In genomic region chr4:185099024-185099682, GRCh38 we compare ENCODE assay signal across 22 cellular contexts.
"Had no signal": no experiment of that assay in that cellular context is flagged by ENCODE, and none has a peak within 500 bp of the region (broad histone marks: within the 10 kb centered on the region; RNA-seq: fewer than 3 reads in every experiment).

No MANE protein-coding gene starts in this region.

- H3K9me3 ChIP-seq: ascending aorta, esophagus muscularis mucosa, gastroesophageal sphincter, heart left ventricle, neutrophil, pancreas, psoas muscle, upper lobe of left lung had no signal

- H3K27me3 ChIP-seq: ascending aorta, gastroesophageal sphincter, heart left ventricle, pancreas, upper lobe of left lung had no signal

- H3K4me3 ChIP-seq: ascending aorta, esophagus muscularis mucosa, gastroesophageal sphincter, heart left ventricle, pancreas, psoas muscle, upper lobe of left lung had no signal

- H3K36me3 ChIP-seq: ascending aorta, esophagus muscularis mucosa, gastroesophageal sphincter, heart left ventricle, neutrophil, pancreas, upper lobe of left lung had no signal

- H3K27ac Mint-ChIP-seq: activated CD4-positive, alpha-beta T cell treated with anti-CD3 and anti-CD28 coated beads, Interleukin-2, amount 10 ng/mL, durations not matched to agents 24 days and 14 days; activated CD8-positive, alpha-beta memory T cell treated with anti-CD3 and anti-CD28 coated beads, Interleukin-2, amount 10 ng/mL, durations not matched to agents 7 days and 5 days; activated CD8-positive, alpha-beta T cell treated with anti-CD3 and anti-CD28 coated beads for 36 hours; activated naive CD4-positive, alpha-beta T cell treated with anti-CD3 and anti-CD28 coated beads, Interleukin-2, amount 50 U/mL, for 72 hours; mesothelial cell of epicardium; natural killer cell had no signal

- H3K4me1 ChIP-seq: ascending aorta, esophagus muscularis mucosa, gastroesophageal sphincter, psoas muscle, upper lobe of left lung had no signal

- H3K4me3 Mint-ChIP-seq: activated CD4-positive, alpha-beta T cell treated with anti-CD3 and anti-CD28 coated beads, Interleukin-2, amount 10 ng/mL, durations not matched to agents 24 days and 14 days; activated CD8-positive, alpha-beta memory T cell treated with anti-CD3 and anti-CD28 coated beads, Interleukin-2, amount 10 ng/mL, durations not matched to agents 7 days and 5 days; activated CD8-positive, alpha-beta T cell treated with anti-CD3 and anti-CD28 coated beads for 36 hours; central memory CD8-positive, alpha-beta T cell; mesothelial cell of epicardium; natural killer cell had no signal

- H3K9me3 Mint-ChIP-seq: activated CD4-positive, alpha-beta T cell treated with anti-CD3 and anti-CD28 coated beads, Interleukin-2, amount 10 ng/mL, durations not matched to agents 24 days and 14 days; activated CD8-positive, alpha-beta T cell treated with anti-CD3 and anti-CD28 coated beads for 36 hours; activated naive CD4-positive, alpha-beta T cell treated with anti-CD3 and anti-CD28 coated beads, Interleukin-2, amount 50 U/mL, for 72 hours; central memory CD8-positive, alpha-beta T cell; mesothelial cell of epicardium; natural killer cell had no signal

- H3K4me1 Mint-ChIP-seq: activated CD4-positive, alpha-beta T cell treated with anti-CD3 and anti-CD28 coated beads, Interleukin-2, amount 10 ng/mL, durations not matched to agents 24 days and 14 days; activated CD8-positive, alpha-beta memory T cell treated with anti-CD3 and anti-CD28 coated beads, Interleukin-2, amount 10 ng/mL, durations not matched to agents 7 days and 5 days; central memory CD8-positive, alpha-beta T cell; natural killer cell had no signal

- ATAC-seq: activated CD8-positive, alpha-beta memory T cell treated with anti-CD3 and anti-CD28 coated beads, Interleukin-2, amount 10 ng/mL, durations not matched to agents 7 days and 5 days; activated CD8-positive, alpha-beta T cell treated with anti-CD3 and anti-CD28 coated beads for 36 hours; activated naive CD4-positive, alpha-beta T cell treated with anti-CD3 and anti-CD28 coated beads, Interleukin-2, amount 50 U/mL, for 72 hours; gastroesophageal sphincter; left lobe of liver; natural killer cell; pancreas; psoas muscle had no signal

- H3K36me3 Mint-ChIP-seq: activated CD8-positive, alpha-beta memory T cell treated with anti-CD3 and anti-CD28 coated beads, Interleukin-2, amount 10 ng/mL, durations not matched to agents 7 days and 5 days; activated naive CD4-positive, alpha-beta T cell treated with anti-CD3 and anti-CD28 coated beads, Interleukin-2, amount 50 U/mL, for 72 hours; mesothelial cell of epicardium; natural killer cell had no signal

- H3K27ac ChIP-seq: ascending aorta, esophagus muscularis mucosa, gastroesophageal sphincter, heart left ventricle, neutrophil, pancreas, psoas muscle, upper lobe of left lung had no signal

- DNase-seq: activated CD8-positive, alpha-beta memory T cell treated with anti-CD3 and anti-CD28 coated beads, Interleukin-2, amount 10 ng/mL, durations not matched to agents 7 days and 5 days; activated CD8-positive, alpha-beta T cell treated with anti-CD3 and anti-CD28 coated beads for 36 hours; effector memory CD4-positive, alpha-beta T cell; heart left ventricle; kidney; natural killer cell; pancreas; psoas muscle; right cardiac atrium; stimulated activated CD4-positive, alpha-beta T cell treated with anti-CD3 and anti-CD28 coated beads, Interleukin-4, amount 100 ng/mL, for 24 hours; stimulated activated naive CD4-positive, alpha-beta T cell treated with Interleukin-2 at 50 U/mL for 16 hours; T-helper 1 cell had no signal
